In the genomic region with DNA sequence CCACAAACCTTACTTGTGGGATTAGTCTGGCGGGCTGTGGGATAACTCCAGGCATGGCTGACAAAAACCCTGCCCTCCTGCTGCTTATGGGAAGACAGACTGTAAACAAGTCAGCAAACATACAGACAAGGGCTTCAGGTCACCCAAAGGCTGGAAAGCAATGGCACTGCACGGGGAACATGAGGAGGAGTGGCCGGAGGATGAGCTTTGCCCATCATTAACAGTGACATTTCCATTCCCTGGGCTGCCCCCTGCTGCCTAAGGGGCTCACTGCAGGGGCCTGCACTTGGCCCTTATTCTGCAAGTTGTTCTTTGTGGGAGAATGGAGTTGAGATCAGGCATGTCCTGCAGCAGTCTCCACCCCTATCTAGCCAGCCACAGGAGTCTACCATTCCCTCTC, we compare ENCODE assay signal across 9 cellular contexts.
DNase-seq lines count a peak whose midpoint lies in the region; ATAC-seq and TF ChIP-seq lines count a peak whose summit lies in the region.
"Had no signal": no experiment of that assay in that cellular context is flagged by ENCODE, and none has a peak within 500 bp of the region (broad histone marks: within the 10 kb centered on the region; RNA-seq: fewer than 3 reads in every experiment).

No MANE protein-coding gene starts in this region.

- no peak for ATAC-seq in GM21367 (IDR thresholded peaks at IDR 0.05; ENCODE audit: unreplicated experiment)
- ATAC-seq: activated CD8-positive, alpha-beta memory T cell treated with anti-CD3 and anti-CD28 coated beads, Interleukin-2, amount 10 ng/mL, durations not matched to agents 7 days and 5 days had no signal

- intact Hi-C loops in adrenal gland (cut with DNase I): no loop called here

- H3K4me3 Mint-ChIP-seq in HFFc6: no peak overlapping the region
- H3K4me3 Mint-ChIP-seq: activated CD8-positive, alpha-beta memory T cell treated with anti-CD3 and anti-CD28 coated beads, Interleukin-2, amount 10 ng/mL, durations not matched to agents 7 days and 5 days had no signal

- 0 out of 2 replicates have a peak, but pooled peaks have one; percentile 17 for TF ChIP-seq CTCF in BE2C (IDR thresholded peaks at IDR 0.05; ENCODE audit: low read depth, low read length)
- peak; percentile 74 for TF ChIP-seq CTCF in HFFc6 (IDR thresholded peaks at IDR 0.05)
- peak; percentile 23 to 67 (median 59) for TF ChIP-seq CTCF in adrenal gland (IDR thresholded peaks at IDR 0.05)

- 14 to 53% (median 37%) methylated on average over 2 to 3 of the region's 3 CpGs for WGBS in adrenal gland, 4 donors

- no peak for TF ChIP-seq POLR2A in adrenal gland (IDR thresholded peaks at IDR 0.05)

- no peak for DNase-seq in BE2C
- DNase-seq in HFFc6: no peak
- peak in 5 of 7 donors; percentile 39 to 61 (median 58) for DNase-seq in adrenal gland
- DNase-seq in midbrain (lab: John Stamatoyannopoulos, UW): peak; percentile 1
- no peak for DNase-seq in SKM-1 treated with dmso at 0.1 percent for 144 hours (lab: John Stamatoyannopoulos, UW; ENCODE audit: unreplicated experiment)
- no peak for DNase-seq in 8988T
- DNase-seq in hippocampal formation (lab: John Stamatoyannopoulos, UW): no peak
- DNase-seq: activated CD8-positive, alpha-beta memory T cell treated with anti-CD3 and anti-CD28 coated beads, Interleukin-2, amount 10 ng/mL, durations not matched to agents 7 days and 5 days had no signal

- H3K27me3 Mint-ChIP-seq in HFFc6 (ENCODE audit: insufficient read depth): no peaks in the 10 kb centered on the region; the same call in 1 of the 2 replicates
- H3K27me3 Mint-ChIP-seq: activated CD8-positive, alpha-beta memory T cell treated with anti-CD3 and anti-CD28 coated beads, Interleukin-2, amount 10 ng/mL, durations not matched to agents 7 days and 5 days had no signal

- H3K9me3 ChIP-seq in BE2C (no peaks in the 10 kb centered on the region; the same call in 1 of the 2 replicates), adrenal gland (replicated peaks in 1 of 3) (no peaks in the 10 kb centered on the region)

- H3K27ac Mint-ChIP-seq in HFFc6: no peak overlapping the region
- H3K27ac Mint-ChIP-seq: activated CD8-positive, alpha-beta memory T cell treated with anti-CD3 and anti-CD28 coated beads, Interleukin-2, amount 10 ng/mL, durations not matched to agents 7 days and 5 days had no signal

- no peaks in the 10 kb centered on the region for H3K27me3 ChIP-seq in BE2C
- H3K27me3 ChIP-seq in adrenal gland: no peaks in the 10 kb centered on the region

- H3K9me3 Mint-ChIP-seq in HFFc6: no peaks in the 10 kb centered on the region; the same call in 1 of the 2 replicates

- H3K36me3 ChIP-seq in BE2C (no peaks in the 10 kb centered on the region), adrenal gland (replicated peaks in 1 of 2) (no peaks in the 10 kb centered on the region)

- H3K36me3 Mint-ChIP-seq in HFFc6 (ENCODE audit: low read depth): no peaks in the 10 kb centered on the region
- H3K36me3 Mint-ChIP-seq: activated CD8-positive, alpha-beta memory T cell treated with anti-CD3 and anti-CD28 coated beads, Interleukin-2, amount 10 ng/mL, durations not matched to agents 7 days and 5 days had no signal

- H3K4me1 ChIP-seq in BE2C (no peaks in the 10 kb centered on the region), adrenal gland (replicated peaks in 1 of 2) (no peaks in the 10 kb centered on the region)

- no peak overlapping the region for H3K27ac ChIP-seq in adrenal gland

- H3K4me1 Mint-ChIP-seq in HFFc6 (ENCODE audit: low read depth): no peaks in the 10 kb centered on the region; the same call in 1 of the 2 replicates
- H3K4me1 Mint-ChIP-seq: activated CD8-positive, alpha-beta memory T cell treated with anti-CD3 and anti-CD28 coated beads, Interleukin-2, amount 10 ng/mL, durations not matched to agents 7 days and 5 days had no signal

- H3K4me3 ChIP-seq in BE2C (ENCODE audit: low read depth, low read length) (no peak overlapping the region), adrenal gland (no peak overlapping the region)

Comparison
In these comparisons a context has a peak if more than half of its experiments do, and no peak if none do; other contexts are left out.
1. DNase-seq: peak in adrenal gland (5 of 7) and midbrain (single experiment); none in BE2C (single experiment), HFFc6 (single experiment), SKM-1 treated with dmso at 0.1 percent for 144 hours (single experiment), 8988T (single experiment) and hippocampal formation (0 of 2).
2. CTCF ChIP-seq: peak in every context shown above with its lines; median percentile 74 in HFFc6; 59 in adrenal gland; 17 in BE2C.